ENCODE assay signal across 9 cellular contexts in the genomic region with DNA sequence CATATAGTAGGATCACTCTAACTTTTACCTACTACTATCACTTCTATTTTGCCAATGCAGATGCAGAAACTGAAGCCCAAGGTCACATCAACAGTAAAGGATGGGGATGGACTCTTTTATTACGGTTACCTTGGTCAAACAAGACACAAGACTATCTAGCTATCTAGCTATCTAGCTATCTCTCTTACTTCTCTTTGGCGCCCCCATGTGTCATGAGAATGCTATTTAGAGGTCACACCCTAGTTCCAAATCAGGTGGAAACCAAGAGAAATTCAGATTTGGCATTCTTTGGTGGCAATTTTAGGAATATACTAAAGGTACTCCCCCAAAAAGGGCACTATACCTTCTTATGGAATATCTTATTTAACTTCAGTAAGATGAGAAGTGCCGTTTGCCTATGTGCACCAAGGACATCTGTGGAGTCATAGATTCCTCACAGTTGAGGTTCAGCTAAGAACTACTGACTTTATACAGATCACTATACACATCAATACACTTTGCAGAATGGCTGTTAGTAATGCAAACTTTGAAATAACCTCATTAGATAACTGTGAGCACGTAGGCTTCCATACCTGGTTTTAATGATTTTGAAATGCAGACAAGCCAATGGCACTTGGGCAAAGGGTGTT. TPM values are rescaled to one million over a fixed set of nuclear protein-coding genes. Genes with fewer than 3 reads are reported as not detected.
DNase-seq lines count a peak whose midpoint lies in the region; ATAC-seq and TF ChIP-seq lines count a peak whose summit lies in the region.
"Had no signal": no experiment of that assay in that cellular context is flagged by ENCODE, and none has a peak within 500 bp of the region (broad histone marks: within the 10 kb centered on the region; RNA-seq: fewer than 3 reads in every experiment).

No MANE protein-coding gene starts in this region.

- peak; percentile 27 to 54 (median 38) for DNase-seq in CD8-positive, alpha-beta memory T cell
- DNase-seq in NCI-H1694 (lab: John Stamatoyannopoulos, UW) (peak; percentile 52), fibroblast of villous mesenchyme (ENCODE audit: low read depth) (peak; percentile 17)
- DNase-seq in activated CD4-positive, alpha-beta T cell treated with anti-CD3 and anti-CD28 coated beads for 48 hours, result peak; percentile 69
- peak in 2 of 3 donors; percentile 48 to 69 for DNase-seq in stimulated activated CD4-positive, alpha-beta T cell treated with anti-CD3 and anti-CD28 coated beads, Interleukin-12 subunit alpha, Interleukin-12 subunit beta, amount 100 ng/mL, for 48 hours (ENCODE audit: low read depth in 2 of 3, low spot score in 1 of 3)

- no peaks in the 10 kb centered on the region for H3K27me3 ChIP-seq in CD8-positive, alpha-beta memory T cell (ENCODE audit: insufficient read depth, low read length, poor library complexity, severe bottlenecking)

- H3K4me3 Mint-ChIP-seq in CD8-positive, alpha-beta memory T cell, result no peak overlapping the region

- H3K27ac Mint-ChIP-seq in CD8-positive, alpha-beta memory T cell, result no peak overlapping the region

- CTCF ChIA-PET in CD8-positive, alpha-beta memory T cell (lab: Charles Lee), result interaction anchor here (0.7 to 1.5 kb wide), 7 partner anchors 25 to 577 kb away, joined by 3 to 8 read pairs (median 3); no protein-coding TSS in a partner anchor

- no peaks in the 10 kb centered on the region for H3K9me3 Mint-ChIP-seq in CD8-positive, alpha-beta memory T cell

- H3K36me3 ChIP-seq in CD8-positive, alpha-beta memory T cell (ENCODE audit: insufficient read depth, low read length), result no peaks in the 10 kb centered on the region

- peak; percentile 38 for TF ChIP-seq CTCF in fibroblast of villous mesenchyme (IDR thresholded peaks at IDR 0.05; ENCODE audit: insufficient read depth, low read depth, low read length)

- no peaks in the 10 kb centered on the region for H3K4me1 ChIP-seq in CD8-positive, alpha-beta memory T cell (ENCODE audit: insufficient read depth, low read length)

- H3K27ac ChIP-seq in CD8-positive, alpha-beta memory T cell (ENCODE audit: low read depth, low read length), result no peak overlapping the region
- H3K27ac ChIP-seq: skin epidermis had no signal

- no peak overlapping the region for H3K4me3 ChIP-seq in CD8-positive, alpha-beta memory T cell (ENCODE audit: low read length)
- no peak overlapping the region for H3K4me3 ChIP-seq in fibroblast of villous mesenchyme (ENCODE audit: low read depth, low read length)
- H3K4me3 ChIP-seq: skin epidermis had no signal

- POLR2A ChIA-PET in CD8-positive, alpha-beta memory T cell (lab: Charles Lee), result no interaction called here

- peaks cover 7 to 29% of the 10 kb centered on the region in 2 donors for H3K27me3 Mint-ChIP-seq in CD8-positive, alpha-beta memory T cell

- peak; percentile 64 for ATAC-seq in GM18868 (IDR thresholded peaks at IDR 0.05; ENCODE audit: unreplicated experiment)
- no peak for ATAC-seq in HG03571 (IDR thresholded peaks at IDR 0.05; ENCODE audit: unreplicated experiment)
- no peak for ATAC-seq in HG03342 (IDR thresholded peaks at IDR 0.05; ENCODE audit: unreplicated experiment)

- no peaks in the 10 kb centered on the region for H3K4me1 Mint-ChIP-seq in CD8-positive, alpha-beta memory T cell

- H3K36me3 Mint-ChIP-seq in CD8-positive, alpha-beta memory T cell, result no peaks in the 10 kb centered on the region

- no peaks in the 10 kb centered on the region for H3K9me3 ChIP-seq in CD8-positive, alpha-beta memory T cell (ENCODE audit: low read length)

RNA-seq across cellular contexts. Expression of gene ZNF648, which starts 6.7 kb away (rescaled TPM):
- total RNA-seq in CD8-positive, alpha-beta memory T cell, result not detected
- not detected for polyA plus RNA-seq in CD8-positive, alpha-beta memory T cell
- total RNA-seq in fibroblast of villous mesenchyme, result not detected in 2 replicates

Comparison
In these comparisons a context has a peak if more than half of its experiments do, and no peak if none do; other contexts are left out.
1. DNase-seq: peak in every context shown above with its lines; median percentile 69 in activated CD4-positive, alpha-beta T cell treated with anti-CD3 and anti-CD28 coated beads for 48 hours; 58 in stimulated activated CD4-positive, alpha-beta T cell treated with anti-CD3 and anti-CD28 coated beads, Interleukin-12 subunit alpha, Interleukin-12 subunit beta, amount 100 ng/mL, for 48 hours; 52 in NCI-H1694; 38 in CD8-positive, alpha-beta memory T cell; 17 in fibroblast of villous mesenchyme.